In the genomic region with DNA sequence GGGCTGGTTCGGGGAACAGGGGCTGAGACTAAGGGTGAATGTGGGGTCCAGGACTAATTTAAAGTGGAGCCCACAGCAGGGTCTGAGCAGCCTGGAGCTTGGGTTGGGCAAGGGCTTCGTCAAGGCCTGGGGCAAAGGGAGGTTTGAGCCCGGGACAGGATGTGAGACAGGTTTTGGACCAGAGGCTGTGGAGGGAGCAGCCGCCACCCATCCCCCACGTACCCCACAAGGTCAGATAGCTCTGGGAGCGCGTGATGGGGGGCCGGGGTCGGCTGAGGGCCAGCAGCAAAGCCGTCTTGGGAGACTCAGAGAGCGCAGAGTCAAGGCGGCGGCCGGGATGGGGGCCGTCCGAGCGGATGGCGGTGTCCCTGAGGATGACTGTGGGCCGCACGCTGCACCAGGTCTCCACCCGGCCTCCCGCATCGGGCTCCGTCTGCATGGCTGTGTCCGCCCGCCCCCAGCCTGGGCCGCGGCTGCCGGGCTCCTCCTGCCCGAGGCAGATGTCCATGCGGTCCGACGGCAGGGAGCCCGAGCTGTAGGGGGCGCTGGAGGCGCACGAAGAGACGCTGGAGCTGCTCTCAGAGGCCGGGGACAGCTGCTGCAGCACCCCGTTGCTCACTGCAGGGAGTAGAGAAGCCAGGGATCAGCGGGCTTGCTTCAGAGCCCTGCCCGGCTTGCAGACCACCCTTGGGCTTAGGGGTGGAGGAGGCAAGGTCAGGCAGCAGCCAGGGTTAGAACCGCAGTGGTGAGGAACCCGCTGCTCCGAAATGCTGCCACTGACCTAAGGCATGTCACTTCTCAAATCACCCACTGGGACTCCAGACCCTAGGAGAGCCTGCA, we compare ENCODE assay signal across 9 cellular contexts. TPM values are rescaled to one million over a fixed set of nuclear protein-coding genes. Genes with fewer than 3 reads are reported as not detected.
A peak's percentile ranks its signal among the peaks of the same experiment; 100 is the strongest.
DNase-seq lines count a peak whose midpoint lies in the region; ATAC-seq, FAIRE-seq and TF ChIP-seq lines count a peak whose summit lies in the region.
"Had no signal": no experiment of that assay in that cellular context is flagged by ENCODE, and none has a peak within 500 bp of the region (broad histone marks: within the 10 kb centered on the region; RNA-seq: fewer than 3 reads in every experiment).

No MANE protein-coding gene starts in this region.

- no peak overlapping the region for H3K4me3 Mint-ChIP-seq in activated naive CD4-positive, alpha-beta T cell treated with anti-CD3 and anti-CD28 coated beads, Interleukin-2, amount 10 ng/mL, durations not matched to agents 7 days and 5 days

- FAIRE-seq in pancreas (lab: Jason Lieb, UNC): no peak
- FAIRE-seq: colon had no signal

- H3K4me2 ChIP-seq in IMR-90 (ENCODE audit: low read depth, low read length) (no peak overlapping the region), SK-N-SH (no peak overlapping the region)

- TF ChIP-seq CTCF in IMR-90 (conservative IDR thresholded peaks at IDR 0.05; ENCODE audit: low read depth, low read length): peak; percentile 89
- peak; percentile 76 for TF ChIP-seq CTCF in SK-N-SH (IDR thresholded peaks at IDR 0.05)
- peak; percentile 35 to 70 (median 60) for TF ChIP-seq CTCF in pancreas (IDR thresholded peaks at IDR 0.05)
- peak in 2 of 3 experiments; percentile 30 to 36 for TF ChIP-seq CTCF in vagina (IDR thresholded peaks at IDR 0.05)

- no peaks in the 10 kb centered on the region for H3K9me2 ChIP-seq in SK-N-SH

- ATAC-seq in IMR-90 (ENCODE audit: low read depth) (peak; percentile 90), pancreas (peak; percentile 71 to 87 (median 82))

- TF ChIP-seq POLR2A in IMR-90 (IDR thresholded peaks at IDR 0.05; ENCODE audit: low read depth, low read length): no peak
- TF ChIP-seq POLR2A in vagina (IDR thresholded peaks at IDR 0.05): no peak

- TF ChIP-seq EP300 in SK-N-SH (IDR thresholded peaks at IDR 0.05; ENCODE audit: borderline replicate concordance in 1 of 2, low read depth in 1 of 2, low read length in 1 of 2): no peak

- dilution Hi-C loops in IMR-90 (cut with HindIII; ENCODE audit: low sequenced_read_pairs, unreplicated experiment): no loop called here

- H3K56ac ChIP-seq in IMR-90 (ENCODE audit: extremely low read depth, insufficient read depth, low read length): no peak overlapping the region

- POLR2A ChIA-PET in IMR-90 (lab: Charles Lee; ENCODE audit: unreplicated experiment): no interaction called here
- POLR2A ChIA-PET in SK-N-SH (lab: Yijun Ruan, JAX): interaction anchor here (0.9 to 1.3 kb wide), 3 partner anchors 12 to 24 kb away, joined by 3 to 8 read pairs (median 3); partner anchors contain the start of genes PDZD7 and SFXN3

- no peak overlapping the region for H2AK9ac ChIP-seq in IMR-90 (replicated peaks; ENCODE audit: low read depth, low read length, poor library complexity)

- no peak overlapping the region for H3K4ac ChIP-seq in IMR-90 (ENCODE audit: low read depth, low read length)

- 0 out of 4 replicates have a peak, but pooled peaks cover 0 to 7% of the 10 kb centered on the region in 2 experiments for H3K79me1 ChIP-seq in IMR-90 (ENCODE audit: low read depth in 1 of 2, low read length in 2 of 2)

- peaks cover 2% of the 10 kb centered on the region; the same call in 1 of the 2 replicates for H3K9me1 ChIP-seq in IMR-90 (ENCODE audit: insufficient read depth, low read length)

- no peak overlapping the region for H2BK5ac ChIP-seq in IMR-90 (ENCODE audit: low read depth, low read length, poor library complexity, severe bottlenecking)

- peaks cover 10% of the 10 kb centered on the region for H3K4me1 ChIP-seq in IMR-90 (ENCODE audit: control insufficient read depth, insufficient read depth, low read length)
- H3K4me1 ChIP-seq in SK-N-SH (ENCODE audit: control insufficient read depth in 1 of 2, insufficient read depth in 2 of 2, low read depth in 1 of 2, low read length in 1 of 2): peaks cover 4 to 8% of the 10 kb centered on the region in 2 experiments; a peak in 3 of 4 replicates
- H3K4me1 ChIP-seq in pancreas: no peaks in the 10 kb centered on the region
- H3K4me1 ChIP-seq in vagina: peaks cover 7% of the 10 kb centered on the region

- H4K5ac ChIP-seq in IMR-90 (ENCODE audit: low read depth, low read length): no peak overlapping the region

- intact Hi-C loops in IMR-90 (cut with micrococcal nuclease) (loop anchor here (2.0 to 10.0 kb wide), 2 partner anchors 48 to 454 kb away; no protein-coding TSS in a partner anchor), head of caudate nucleus (cut with DNase I) (loop anchor here (10.0 kb wide), 1 partner anchor 46 kb away; the partner anchor contains the start of gene KAZALD1), pancreas (cut with DNase I) (no loop called here), vagina (cut with DNase I) (no loop called here)

- H3K79me2 ChIP-seq in SK-N-SH (ENCODE audit: insufficient read depth): no peaks in the 10 kb centered on the region

- H3F3A ChIP-seq in SK-N-SH (replicated peaks; ENCODE audit: insufficient read depth): no peaks in the 10 kb centered on the region

- H3K9ac ChIP-seq in IMR-90 (ENCODE audit: low read depth, low read length): no peak overlapping the region
- H3K9ac ChIP-seq in SK-N-SH: no peak overlapping the region

- no TSS peak for BruUV-seq in IMR-90 (replicated peaks; lab: Mats Ljungman, UMichigan)

- H3K36me3 ChIP-seq in IMR-90 (ENCODE audit: control insufficient read depth, insufficient read depth, low read length) (no peaks in the 10 kb centered on the region), SK-N-SH (replicated peaks in 1 of 2; ENCODE audit: control insufficient read depth in 1 of 2, insufficient read depth in 2 of 2, low read length in 1 of 2) (no peaks in the 10 kb centered on the region), pancreas (no peaks in the 10 kb centered on the region), vagina (no peaks in the 10 kb centered on the region)

- no peak overlapping the region for H3K18ac ChIP-seq in IMR-90 (ENCODE audit: low read depth, low read length)

- H2BK15ac ChIP-seq in IMR-90 (ENCODE audit: low read depth, low read length): no peak overlapping the region

- H3K27me3 Mint-ChIP-seq in activated naive CD4-positive, alpha-beta T cell treated with anti-CD3 and anti-CD28 coated beads, Interleukin-2, amount 10 ng/mL, durations not matched to agents 7 days and 5 days: peaks cover 86% of the 10 kb centered on the region

- no peak overlapping the region for H3K27ac Mint-ChIP-seq in activated naive CD4-positive, alpha-beta T cell treated with anti-CD3 and anti-CD28 coated beads, Interleukin-2, amount 10 ng/mL, durations not matched to agents 7 days and 5 days

- H3K27me3 ChIP-seq in IMR-90 (ENCODE audit: control insufficient read depth, insufficient read depth, low read length): peaks cover 1% of the 10 kb centered on the region; the same call in 1 of the 2 replicates
- H3K27me3 ChIP-seq in SK-N-SH (ENCODE audit: insufficient read depth): no peaks in the 10 kb centered on the region
- H3K27me3 ChIP-seq in pancreas: no peaks in the 10 kb centered on the region
- H3K27me3 ChIP-seq in vagina: no peaks in the 10 kb centered on the region

- H3K9me3 ChIP-seq in IMR-90 (ENCODE audit: control insufficient read depth, insufficient read depth, low read length) (no peaks in the 10 kb centered on the region), SK-N-SH (no peaks in the 10 kb centered on the region), pancreas (no peaks in the 10 kb centered on the region), vagina (no peaks in the 10 kb centered on the region)

- no peak overlapping the region for H3K14ac ChIP-seq in IMR-90 (replicated peaks; ENCODE audit: low read depth, low read length)

- no peak overlapping the region for H2BK120ac ChIP-seq in IMR-90 (ENCODE audit: low read depth, low read length)

- H4K20me1 ChIP-seq in IMR-90 (ENCODE audit: insufficient read depth, low read length): no peaks in the 10 kb centered on the region
- no peaks in the 10 kb centered on the region for H4K20me1 ChIP-seq in SK-N-SH (ENCODE audit: insufficient read depth)

- DNase-seq in DMS53 treated with DMSO at 0.1 percent for 48 hours (lab: John Stamatoyannopoulos, UW; ENCODE audit: unreplicated experiment) (peak; percentile 79), IMR-90 (peak; percentile 77), SK-N-SH (peak; percentile 94), head of caudate nucleus (peak in 41 of 42 donors; percentile 76 to 96 (median 89)), pancreas (peak; percentile 65 to 94 (median 86)), vagina (ENCODE audit: extremely low spot score in 2 of 2) (no peak), cerebellar nuclear complex (lab: John Stamatoyannopoulos, UW) (no peak)
- peak; percentile 88 for DNase-seq in activated naive CD4-positive, alpha-beta T cell treated with anti-CD3 and anti-CD28 coated beads, Interleukin-2, amount 10 ng/mL, durations not matched to agents 7 days and 5 days

- in situ Hi-C loops in IMR-90 (cut with MboI; ENCODE audit: low sequenced_read_pairs): no loop called here

- no peaks in the 10 kb centered on the region for H3K9me3 Mint-ChIP-seq in activated naive CD4-positive, alpha-beta T cell treated with anti-CD3 and anti-CD28 coated beads, Interleukin-2, amount 10 ng/mL, durations not matched to agents 7 days and 5 days

- H3K27ac ChIP-seq in IMR-90 (ENCODE audit: insufficient read depth, low read length): no peak overlapping the region
- no peak overlapping the region for H3K27ac ChIP-seq in SK-N-SH (ENCODE audit: low read depth in 2 of 2, low read length in 1 of 2)
- H3K27ac ChIP-seq in pancreas: no peak overlapping the region
- no peak overlapping the region for H3K27ac ChIP-seq in vagina

- TF ChIP-seq RAD21 in IMR-90 (IDR thresholded peaks at IDR 0.05; ENCODE audit: low read length) (peak; percentile 79), SK-N-SH (IDR thresholded peaks at IDR 0.05; ENCODE audit: low read length) (peak; percentile 76)

- H2AK5ac ChIP-seq in IMR-90 (ENCODE audit: low read depth, low read length): no peak overlapping the region

- no peak overlapping the region for H4K91ac ChIP-seq in IMR-90 (ENCODE audit: insufficient read depth, low read depth, low read length)

- H3K4me3 ChIP-seq in IMR-90 (ENCODE audit: insufficient read depth, low read depth, low read length) (no peak overlapping the region), SK-N-SH (ENCODE audit: low read depth in 2 of 2, low read length in 1 of 2) (no peak overlapping the region; a peak in 1 of 4 replicates), pancreas (no peak overlapping the region), vagina (no peak overlapping the region)

- CTCF ChIA-PET in IMR-90 (lab: Yijun Ruan, JAX) (interaction anchor here (0.7 to 6.8 kb wide), 13 partner anchors 12 to 124 kb away, joined by 3 to 48 read pairs (median 4); partner anchors contain the start of genes LZTS2, PDZD7 and SFXN3), SK-N-SH (lab: Yijun Ruan, JAX) (interaction anchor here (0.6 to 7.2 kb wide), 23 partner anchors 9 to 1315 kb away, joined by 3 to 443 read pairs (median 6); partner anchors contain the start of genes KAZALD1, LZTS2, MRPL43 and PDZD7)
- CTCF ChIA-PET in activated naive CD4-positive, alpha-beta T cell treated with anti-CD3 and anti-CD28 coated beads, Interleukin-2, amount 10 ng/mL, durations not matched to agents 7 days and 5 days (lab: Charles Lee): interaction anchor here (0.6 to 7.2 kb wide), 22 partner anchors 10 to 124 kb away, joined by 3 to 169 read pairs (median 4); partner anchors contain the start of genes KAZALD1, LZTS2, PDZD7 and SFXN3

- H4K8ac ChIP-seq in IMR-90 (ENCODE audit: low read depth in 2 of 2, low read length in 2 of 2): no peak overlapping the region

- H3K36me3 Mint-ChIP-seq in activated naive CD4-positive, alpha-beta T cell treated with anti-CD3 and anti-CD28 coated beads, Interleukin-2, amount 10 ng/mL, durations not matched to agents 7 days and 5 days: peaks cover 1% of the 10 kb centered on the region

- H2BK20ac ChIP-seq in IMR-90 (ENCODE audit: low read depth, low read length): no peak overlapping the region

- WGBS in IMR-90 (ENCODE audit: extremely low coverage in 2 of 2, insufficient read length in 1 of 2), 2 experiments: 4% methylated on average over 21 of the region's 45 CpGs; no CpG with 5 or more reads in 1 of the 2 experiments
- 37% methylated on average over 32 of the region's 45 CpGs for WGBS in SK-N-SH (ENCODE audit: low lambda C conversion rate)
- WGBS in pancreas, 2 donors: 20 to 22% methylated on average over 45 of the region's 45 CpGs

- peak overlapping the region; percentile 79 for H2AFZ ChIP-seq in IMR-90 (replicated peaks; ENCODE audit: low read length, poor library complexity)
- H2AFZ ChIP-seq in SK-N-SH (ENCODE audit: low read depth): no peak overlapping the region

- H3K4me1 Mint-ChIP-seq in activated naive CD4-positive, alpha-beta T cell treated with anti-CD3 and anti-CD28 coated beads, Interleukin-2, amount 10 ng/mL, durations not matched to agents 7 days and 5 days: peaks cover 3% of the 10 kb centered on the region

- no peak overlapping the region for H3K23ac ChIP-seq in IMR-90 (ENCODE audit: low read depth, low read length)

RNA-seq across cellular contexts. Expression of gene PDZD7, which starts 12.1 kb away (rescaled TPM):
- total RNA-seq in IMR-90 (2012; rRNA removed): 0.83 and 0.90 TPM in 2 replicates
- 1.5 and 1.8 TPM in 2 replicates for polyA plus RNA-seq in IMR-90 (2012; rRNA removed)
- 0.97 and 2.0 TPM in 2 replicates for polyA plus RNA-seq in IMR-90 (2012; cell fraction: cytosol; rRNA removed)
- 6.5 and 8.7 TPM in 2 replicates for polyA plus RNA-seq in IMR-90 (2012; cell fraction: nucleus; rRNA removed; ENCODE audit: low replicate concordance)
- 1.9 and 2.3 TPM in 2 replicates for polyA plus RNA-seq in SK-N-SH (2012; rRNA removed)
- 0.95 and 1.5 TPM in 2 replicates for polyA plus RNA-seq in SK-N-SH (2012; cell fraction: cytosol; rRNA removed)
- polyA plus RNA-seq in SK-N-SH (2012; cell fraction: nucleus; rRNA removed): 5.4 and 6.8 TPM in 2 replicates
- under 1 TPM; 0.18 to 0.49 (median 0.27) TPM for total RNA-seq in pancreas
- under 1 TPM; 0.89 to 0.99 TPM for polyA plus RNA-seq in pancreas
- total RNA-seq in vagina: 1.5 TPM

RNA-seq across cellular contexts. Expression of gene SFXN3, which starts 12.2 kb away (rescaled TPM):
- total RNA-seq in IMR-90 (2012; rRNA removed) (53.3 and 64.7 TPM in 2 replicates), pancreas (10 to 100 TPM in 5 of 6 donors, 1 to 10 TPM in 1; 8.2 to 33.5 (median 13.8) TPM), vagina (95.0 TPM)
- polyA plus RNA-seq in IMR-90 (2012; rRNA removed) (67.6 and 77.2 TPM in 2 replicates), SK-N-SH (2012; rRNA removed) (142 and 229 TPM in 2 replicates), pancreas (10 to 100 TPM; 19.2 to 19.3 TPM)
- 36.7 and 46.7 TPM in 2 replicates for polyA plus RNA-seq in IMR-90 (2012; cell fraction: cytosol; rRNA removed)
- 417 and 427 TPM in 2 replicates for polyA plus RNA-seq in IMR-90 (2012; cell fraction: nucleus; rRNA removed; ENCODE audit: low replicate concordance)
- 44.8 and 65.6 TPM in 2 replicates for polyA plus RNA-seq in SK-N-SH (2012; cell fraction: cytosol; rRNA removed)
- polyA plus RNA-seq in SK-N-SH (2012; cell fraction: nucleus; rRNA removed): 1,157 and 1,277 TPM in 2 replicates

RNA-seq across cellular contexts. Expression of gene LZTS2, which starts 19.2 kb away (rescaled TPM):
- 17.8 and 19.2 TPM in 2 replicates for total RNA-seq in IMR-90 (2012; rRNA removed)
- polyA plus RNA-seq in IMR-90 (2012; rRNA removed): 101 and 108 TPM in 2 replicates
- polyA plus RNA-seq in IMR-90 (2012; cell fraction: cytosol; rRNA removed): 62.9 and 107 TPM in 2 replicates
- polyA plus RNA-seq in IMR-90 (2012; cell fraction: nucleus; rRNA removed; ENCODE audit: low replicate concordance): 135 and 272 TPM in 2 replicates
- polyA plus RNA-seq in SK-N-SH (2012; rRNA removed): 50.6 and 52.2 TPM in 2 replicates
- 18.5 and 31.3 TPM in 2 replicates for polyA plus RNA-seq in SK-N-SH (2012; cell fraction: cytosol; rRNA removed)
- polyA plus RNA-seq in SK-N-SH (2012; cell fraction: nucleus; rRNA removed): 105 and 145 TPM in 2 replicates
- 10 to 100 TPM; 10.5 to 26.5 (median 14.4) TPM for total RNA-seq in pancreas
- 10 to 100 TPM; 41.1 to 52.2 TPM for polyA plus RNA-seq in pancreas
- 99.4 TPM for total RNA-seq in vagina

RNA-seq across cellular contexts. Expression of gene TWNK, which starts 31.5 kb away (rescaled TPM):
- 8.8 and 8.9 TPM in 2 replicates for total RNA-seq in IMR-90 (2012; rRNA removed)
- polyA plus RNA-seq in IMR-90 (2012; rRNA removed): 7.5 and 7.7 TPM in 2 replicates
- polyA plus RNA-seq in IMR-90 (2012; cell fraction: cytosol; rRNA removed): 3.0 and 6.6 TPM in 2 replicates
- 2.6 and 5.5 TPM in 2 replicates for polyA plus RNA-seq in IMR-90 (2012; cell fraction: nucleus; rRNA removed; ENCODE audit: low replicate concordance)
- 16.4 and 20.0 TPM in 2 replicates for polyA plus RNA-seq in SK-N-SH (2012; rRNA removed)
- polyA plus RNA-seq in SK-N-SH (2012; cell fraction: cytosol; rRNA removed): 16.6 and 20.2 TPM in 2 replicates
- 15.7 and 20.7 TPM in 2 replicates for polyA plus RNA-seq in SK-N-SH (2012; cell fraction: nucleus; rRNA removed)
- 1 to 10 TPM; 1.7 to 5.4 (median 3.8) TPM for total RNA-seq in pancreas
- polyA plus RNA-seq in pancreas: 1 to 10 TPM; 3.1 to 3.2 TPM
- total RNA-seq in vagina: 5.2 TPM

RNA-seq across cellular contexts. Expression of gene MRPL43, which starts 31.5 kb away (rescaled TPM):
- total RNA-seq in IMR-90 (2012; rRNA removed) (56.4 and 61.3 TPM in 2 replicates), pancreas (10 to 100 TPM; 31.0 to 49.3 (median 36.2) TPM), vagina (85.4 TPM)
- polyA plus RNA-seq in IMR-90 (2012; rRNA removed) (142 and 184 TPM in 2 replicates), SK-N-SH (2012; rRNA removed) (173 and 208 TPM in 2 replicates), pancreas (10 to 100 TPM; 67.7 to 93.5 TPM)
- polyA plus RNA-seq in IMR-90 (2012; cell fraction: cytosol; rRNA removed): 193 and 243 TPM in 2 replicates
- polyA plus RNA-seq in IMR-90 (2012; cell fraction: nucleus; rRNA removed; ENCODE audit: low replicate concordance): 68.3 and 147 TPM in 2 replicates
- 100 and 140 TPM in 2 replicates for polyA plus RNA-seq in SK-N-SH (2012; cell fraction: cytosol; rRNA removed)
- polyA plus RNA-seq in SK-N-SH (2012; cell fraction: nucleus; rRNA removed): 160 and 186 TPM in 2 replicates

Comparison
In these comparisons a context has a peak if more than half of its experiments do, and no peak if none do; other contexts are left out.
1. DNase-seq: peak in DMS53 treated with DMSO at 0.1 percent for 48 hours (single experiment), IMR-90 (single experiment), SK-N-SH (single experiment), activated naive CD4-positive, alpha-beta T cell treated with anti-CD3 and anti-CD28 coated beads, Interleukin-2, amount 10 ng/mL, durations not matched to agents 7 days and 5 days (single experiment), head of caudate nucleus (41 of 42) and pancreas (6 of 6); none in vagina (0 of 2) and cerebellar nuclear complex (0 of 2).
2. CTCF ChIP-seq: peak in every context shown above with its lines; median percentile 89 in IMR-90; 76 in SK-N-SH; 60 in pancreas; 33 in vagina.
3. intact Hi-C loops: an anchor here in IMR-90 (2.0 to 10.0 kb wide) and head of caudate nucleus (10.0 kb wide); none called in pancreas and vagina.